In the genomic region with DNA sequence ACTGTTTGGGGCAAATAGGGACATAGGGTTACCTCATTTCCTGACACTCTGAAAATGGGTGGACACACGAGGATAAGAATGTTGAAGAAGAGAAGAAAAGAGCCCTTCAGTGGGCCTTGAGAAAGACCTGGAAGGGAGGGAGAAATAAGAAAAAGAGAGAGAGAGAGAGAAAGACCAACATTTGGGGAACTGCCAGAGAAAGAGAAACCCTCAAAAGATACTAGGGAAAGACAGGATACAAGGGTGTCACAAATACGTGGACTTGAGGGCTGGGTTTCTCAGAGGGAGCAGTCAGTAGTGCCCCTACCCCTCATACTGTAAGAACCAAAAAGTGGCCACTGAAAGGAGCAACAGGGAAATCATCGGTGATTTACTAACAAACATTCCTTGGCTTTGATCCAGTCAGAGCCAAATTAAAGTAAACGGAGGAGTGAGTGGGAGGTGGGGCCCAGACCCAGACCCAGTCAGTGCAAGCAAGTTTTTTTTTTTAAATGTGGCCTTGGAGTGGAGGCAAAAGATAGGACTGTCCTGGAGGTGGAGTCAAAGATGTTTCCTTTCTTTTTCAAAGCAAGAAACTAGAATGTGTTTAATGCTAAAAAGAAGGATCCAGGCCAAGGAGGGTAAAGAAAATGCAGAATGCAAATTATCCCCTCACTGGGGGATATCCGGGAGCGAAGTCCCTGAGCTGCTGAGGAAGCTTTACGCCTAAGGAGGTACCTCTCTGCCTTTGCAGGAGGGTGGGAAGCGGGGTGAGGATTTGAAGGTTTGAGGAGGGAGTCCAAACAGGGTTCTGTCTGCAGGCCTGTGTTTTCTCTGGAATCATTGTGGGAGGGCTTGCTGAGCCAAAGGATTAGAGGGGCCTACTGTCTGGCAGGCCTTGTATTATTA, we compare ENCODE assay signal across 8 cellular contexts.
DNase-seq lines count a peak whose midpoint lies in the region; ATAC-seq and TF ChIP-seq lines count a peak whose summit lies in the region.

No MANE protein-coding gene starts in this region.

- no peak for ATAC-seq in GM18868 (IDR thresholded peaks at IDR 0.05; ENCODE audit: unreplicated experiment)
- ATAC-seq in GM21576 (IDR thresholded peaks at IDR 0.05; ENCODE audit: unreplicated experiment): no peak
- no peak for ATAC-seq in HG03354 (IDR thresholded peaks at IDR 0.05; ENCODE audit: poor library complexity, severe bottlenecking, unreplicated experiment)

- peak overlapping the region; percentile 97 for H3K4me2 ChIP-seq in Karpas-422 (ENCODE audit: low read depth, low read length, poor library complexity, severe bottlenecking)

- peaks cover 0 to 4% of the 10 kb centered on the region in 2 donors for H3K36me3 Mint-ChIP-seq in CD14-positive monocyte
- H3K36me3 Mint-ChIP-seq in chondrocyte (ENCODE audit: low read depth): no peaks in the 10 kb centered on the region

- peaks cover 79% of the 10 kb centered on the region for H3K4me1 ChIP-seq in Karpas-422 (ENCODE audit: low read length)
- peaks cover 27% of the 10 kb centered on the region for H3K4me1 ChIP-seq in muscle layer of colon (ENCODE audit: insufficient read depth, low read length)

- in situ Hi-C loops in ACHN (cut with HindIII; ENCODE audit: low pct_ligation_motif_present, low pct_unique_long_range_greater_than_20kb, low sequenced_read_pairs): no loop called here

- H2AFZ ChIP-seq in Karpas-422 (ENCODE audit: low read length): peak overlapping the region; percentile 27

- H3K9ac ChIP-seq in Karpas-422 (ENCODE audit: low read length): peak overlapping the region; percentile 75
- no peak overlapping the region for H3K9ac ChIP-seq in muscle layer of colon (ENCODE audit: low read length)

- H3K27ac ChIP-seq in Karpas-422 (ENCODE audit: low read length) (peak overlapping the region; percentile 92), muscle layer of colon (ENCODE audit: low read depth, low read length) (peak overlapping the region; percentile 65)

- H3K4me1 Mint-ChIP-seq in CD14-positive monocyte: peaks cover 21% of the 10 kb centered on the region
- H3K4me1 Mint-ChIP-seq in chondrocyte (ENCODE audit: low read depth): peaks cover 34% of the 10 kb centered on the region

- no peak for DNase-seq in CD14-positive monocyte (ENCODE audit: low spot score)
- peak; percentile 62 for DNase-seq in Karpas-422
- no peak for DNase-seq in chondrocyte (ENCODE audit: low spot score)
- DNase-seq in ACHN: no peak

- no peaks in the 10 kb centered on the region for H3K27me3 Mint-ChIP-seq in CD14-positive monocyte (ENCODE audit: low read depth in 3 of 3)
- no peaks in the 10 kb centered on the region for H3K27me3 Mint-ChIP-seq in chondrocyte (ENCODE audit: low read depth)

- H3K4me3 Mint-ChIP-seq in CD14-positive monocyte (peak overlapping the region in 1 of 2 donors; percentile 23), chondrocyte (ENCODE audit: unreplicated experiment) (no peak overlapping the region)

- H3K27me3 ChIP-seq in Karpas-422 (ENCODE audit: low read length) (no peaks in the 10 kb centered on the region), muscle layer of colon (ENCODE audit: control insufficient read depth in 1 of 2, insufficient read depth in 2 of 2, low read length in 2 of 2) (no peaks in the 10 kb centered on the region)

- H3K9me2 ChIP-seq in Karpas-422 (replicated peaks; ENCODE audit: insufficient read depth, low read length): no peaks in the 10 kb centered on the region

- H3K4me3 ChIP-seq in Karpas-422 (ENCODE audit: low read length): peak overlapping the region; percentile 67
- peak overlapping the region in 1 of 2 donors; percentile 49 for H3K4me3 ChIP-seq in muscle layer of colon (ENCODE audit: low read depth in 1 of 2, low read length in 2 of 2)

- 0 out of 2 replicates have a peak, but pooled peaks cover 4% of the 10 kb centered on the region for H3K36me3 ChIP-seq in Karpas-422 (ENCODE audit: insufficient read depth, low read length)
- H3K36me3 ChIP-seq in muscle layer of colon (ENCODE audit: insufficient read depth, low read length): no peaks in the 10 kb centered on the region

- peaks cover 93% of the 10 kb centered on the region for H3K79me2 ChIP-seq in Karpas-422 (ENCODE audit: low read length)

- H3K9me3 ChIP-seq in Karpas-422 (ENCODE audit: low read length) (no peaks in the 10 kb centered on the region), muscle layer of colon (ENCODE audit: low read length) (no peaks in the 10 kb centered on the region)

- H3K27ac Mint-ChIP-seq in CD14-positive monocyte (peak overlapping the region in 4 of 7 donors; percentile 3 to 69 (median 62)), chondrocyte (ENCODE audit: unreplicated experiment) (peak overlapping the region; percentile 49)

- H4K20me1 ChIP-seq in Karpas-422 (ENCODE audit: insufficient read depth, low read depth, low read length): no peaks in the 10 kb centered on the region

- TF ChIP-seq CTCF in CD14-positive monocyte (IDR thresholded peaks at IDR 0.05): no peak
- no peak for TF ChIP-seq CTCF in chondrocyte (IDR thresholded peaks at IDR 0.05)

- intact Hi-C loops in CD14-positive monocyte (cut with micrococcal nuclease): no loop called here

- H3K9me3 Mint-ChIP-seq in CD14-positive monocyte (no peaks in the 10 kb centered on the region), chondrocyte (ENCODE audit: low read depth) (no peaks in the 10 kb centered on the region)
